1 cellular context compared by ENCODE assay signal in the genomic region with DNA sequence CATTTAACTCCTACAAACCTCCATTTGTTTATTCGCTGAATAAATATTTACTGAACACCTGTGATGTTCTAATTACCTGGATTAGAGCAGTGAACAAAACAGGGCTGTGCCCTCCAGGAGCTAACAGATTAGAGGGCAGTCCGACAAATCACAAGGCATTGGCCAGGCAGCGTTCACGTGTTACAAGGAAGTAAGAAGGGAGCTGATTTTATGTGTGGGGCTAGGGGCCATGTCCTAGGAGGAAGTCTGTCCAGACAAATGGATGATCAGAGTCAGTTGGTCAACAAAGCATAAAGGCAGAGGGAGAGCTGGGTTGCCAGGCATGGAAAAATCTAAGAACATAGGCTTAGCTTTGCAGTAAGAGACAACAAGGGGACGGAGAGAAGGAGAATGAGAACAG.
TF ChIP-seq lines count a peak whose summit lies in the region.

No MANE protein-coding gene starts in this region.

TF ChIP-seq in H1, 55 proteins besides CTCF, POLR2A, EP300 and RAD21 (continued from another document):
- TF ChIP-seq, protein P1, sequence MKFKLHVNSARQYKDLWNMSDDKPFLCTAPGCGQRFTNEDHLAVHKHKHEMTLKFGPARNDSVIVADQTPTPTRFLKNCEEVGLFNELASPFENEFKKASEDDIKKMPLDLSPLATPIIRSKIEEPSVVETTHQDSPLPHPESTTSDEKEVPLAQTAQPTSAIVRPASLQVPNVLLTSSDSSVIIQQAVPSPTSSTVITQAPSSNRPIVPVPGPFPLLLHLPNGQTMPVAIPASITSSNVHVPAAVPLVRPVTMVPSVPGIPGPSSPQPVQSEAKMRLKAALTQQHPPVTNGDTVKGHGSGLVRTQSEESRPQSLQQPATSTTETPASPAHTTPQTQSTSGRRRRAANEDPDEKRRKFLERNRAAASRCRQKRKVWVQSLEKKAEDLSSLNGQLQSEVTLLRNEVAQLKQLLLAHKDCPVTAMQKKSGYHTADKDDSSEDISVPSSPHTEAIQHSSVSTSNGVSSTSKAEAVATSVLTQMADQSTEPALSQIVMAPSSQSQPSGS (IDR thresholded peaks at IDR 0.05; ENCODE audit: low read length): no peak
- no peak for TF ChIP-seq EGR1 (IDR thresholded peaks at IDR 0.05; ENCODE audit: borderline replicate concordance, low read depth, low read length)
- TF ChIP-seq RBBP5 (IDR thresholded peaks at IDR 0.05; ENCODE audit: borderline replicate concordance, low read depth, low read length): no peak
- TF ChIP-seq, protein P2, sequence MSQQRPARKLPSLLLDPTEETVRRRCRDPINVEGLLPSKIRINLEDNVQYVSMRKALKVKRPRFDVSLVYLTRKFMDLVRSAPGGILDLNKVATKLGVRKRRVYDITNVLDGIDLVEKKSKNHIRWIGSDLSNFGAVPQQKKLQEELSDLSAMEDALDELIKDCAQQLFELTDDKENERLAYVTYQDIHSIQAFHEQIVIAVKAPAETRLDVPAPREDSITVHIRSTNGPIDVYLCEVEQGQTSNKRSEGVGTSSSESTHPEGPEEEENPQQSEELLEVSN (IDR thresholded peaks at IDR 0.05): no peak
- TF ChIP-seq CHD1 (IDR thresholded peaks at IDR 0.05; ENCODE audit: low read depth, low read length): no peak
- no peak for TF ChIP-seq KDM5A (IDR thresholded peaks at IDR 0.05; ENCODE audit: low read length)
- no peak for TF ChIP-seq BACH1 (IDR thresholded peaks at IDR 0.05; ENCODE audit: low read length)
- no peak for TF ChIP-seq RNF2 (IDR thresholded peaks at IDR 0.05; ENCODE audit: borderline replicate concordance, low read depth, low read length, missing control alignments, poor library complexity, severe bottlenecking)
TF ChIP-seq in H1: peak in this region for 0.
